15 cellular contexts compared by ENCODE assay signal in genomic region chr2:150046211-150046610, GRCh38.
A peak's percentile ranks its signal among the peaks of the same experiment; 100 is the strongest.
DNase-seq lines count a peak whose midpoint lies in the region; ATAC-seq and TF ChIP-seq lines count a peak whose summit lies in the region.
"Had no signal": no experiment of that assay in that cellular context is flagged by ENCODE, and none has a peak within 500 bp of the region (broad histone marks: within the 10 kb centered on the region; RNA-seq: fewer than 3 reads in every experiment).

No MANE protein-coding gene starts in this region.

- WGBS in sigmoid colon, 2 donors = 75 to 79% methylated on average over 5 of the region's 5 CpGs

- H4K20me1 ChIP-seq in PC-3 (ENCODE audit: low read length) = no peaks in the 10 kb centered on the region

- H2AFZ ChIP-seq in PC-3 (ENCODE audit: low read length) (peak overlapping the region; percentile 64), neuron (ENCODE audit: low read depth, low read length) (peak overlapping the region; percentile 2)

- TF ChIP-seq POLR2A in sigmoid colon (IDR thresholded peaks at IDR 0.05) = no peak

- H3F3A ChIP-seq in PC-3 (ENCODE audit: low read length, unreplicated experiment) = no peaks in the 10 kb centered on the region

- intact Hi-C loops in PC-3 (cut with micrococcal nuclease) (no loop called here), sigmoid colon (cut with DNase I) (no loop called here)

- no peaks in the 10 kb centered on the region for H3K9me3 ChIP-seq in PC-3 (ENCODE audit: low read length)
- no peaks in the 10 kb centered on the region for H3K9me3 ChIP-seq in neuron (ENCODE audit: low read length)
- no peaks in the 10 kb centered on the region for H3K9me3 ChIP-seq in sigmoid colon
- H3K9me3 ChIP-seq: pancreas, tibial artery had no signal

- ATAC-seq in PC-3 (no peak; the same call in 1 of the 2 replicates), GM19463 (IDR thresholded peaks at IDR 0.05; ENCODE audit: unreplicated experiment) (no peak)
- ATAC-seq: activated CD4-positive, alpha-beta T cell treated with anti-CD3 and anti-CD28 coated beads for 36 hours; pancreas; T-cell had no signal

- DNase-seq in AG08396 (ENCODE audit: low spot score) = peak; percentile 11
- peak; percentile 43 for DNase-seq in PC-3
- DNase-seq in epithelial cell of esophagus (ENCODE audit: low read depth) = peak; percentile 70
- no peak for DNase-seq in retina
- no peak for DNase-seq in inferior parietal cortex (ENCODE audit: extremely low spot score)
- DNase-seq in sigmoid colon = no peak
- DNase-seq: activated CD4-positive, alpha-beta T cell treated with anti-CD3 and anti-CD28 coated beads for 36 hours; midbrain; NCI-H1092 treated with DMSO at 0.1 percent for 48 hours; NCI-H345; pancreas; T-cell; tibial artery had no signal

- H3K4me1 ChIP-seq in PC-3 (ENCODE audit: insufficient read depth, low read length) = peaks cover 50% of the 10 kb centered on the region
- H3K4me1 ChIP-seq in neuron (ENCODE audit: insufficient read depth, low read length) = peaks cover 29% of the 10 kb centered on the region
- H3K4me1 ChIP-seq in sigmoid colon = no peaks in the 10 kb centered on the region
- H3K4me1 ChIP-seq: pancreas, tibial artery had no signal

- peak overlapping the region; percentile 66 for H3K4me2 ChIP-seq in PC-3 (ENCODE audit: low read length)

- TF ChIP-seq EP300 in sigmoid colon (IDR thresholded peaks at IDR 0.05) = no peak

- H3K4me3 ChIP-seq in PC-3 (ENCODE audit: low read length) (no peak overlapping the region), epithelial cell of esophagus (ENCODE audit: low read length) (no peak overlapping the region), neuron (ENCODE audit: low read length) (no peak overlapping the region), sigmoid colon (no peak overlapping the region)
- H3K4me3 ChIP-seq: pancreas, tibial artery had no signal

- H3K36me3 ChIP-seq in PC-3 (ENCODE audit: low read depth, low read length) = no peaks in the 10 kb centered on the region
- H3K36me3 ChIP-seq in neuron (ENCODE audit: insufficient read depth, low read length) = no peaks in the 10 kb centered on the region
- H3K36me3 ChIP-seq in sigmoid colon = no peaks in the 10 kb centered on the region
- H3K36me3 ChIP-seq: pancreas, tibial artery had no signal

- H3K27me3 ChIP-seq in PC-3 (ENCODE audit: low read length) (no peaks in the 10 kb centered on the region), neuron (ENCODE audit: insufficient read depth, low read length) (no peaks in the 10 kb centered on the region), sigmoid colon (no peaks in the 10 kb centered on the region)
- H3K27me3 ChIP-seq: pancreas, tibial artery had no signal

- no peaks in the 10 kb centered on the region for H3K79me2 ChIP-seq in PC-3 (ENCODE audit: low read length)

- peak overlapping the region; percentile 6; the same call in 1 of the 2 replicates for H3K9ac ChIP-seq in PC-3 (ENCODE audit: low read length)

- POLR2A ChIA-PET in PC-3 (lab: Charles Lee; ENCODE audit: unreplicated experiment) = interaction anchor here (0.6 kb wide), 1 partner anchor 109 kb away, joined by 3 read pairs; no protein-coding TSS in a partner anchor

- TF ChIP-seq CTCF in PC-3 (conservative IDR thresholded peaks at IDR 0.05; ENCODE audit: low read depth, low read length) (no peak), epithelial cell of esophagus (IDR thresholded peaks at IDR 0.05; ENCODE audit: insufficient read depth, low read depth, low read length, missing control alignments) (no peak), sigmoid colon (IDR thresholded peaks at IDR 0.05) (no peak)

- peak overlapping the region; percentile 50 for H3K27ac ChIP-seq in PC-3 (ENCODE audit: low read length)
- H3K27ac ChIP-seq in sigmoid colon = no peak overlapping the region
- H3K27ac ChIP-seq: pancreas, tibial artery had no signal

- CTCF ChIA-PET in PC-3 (lab: Charles Lee) = no interaction called here

- H3K9me2 ChIP-seq in PC-3 (replicated peaks; ENCODE audit: low read length) = peaks cover 3% of the 10 kb centered on the region; the same call in 1 of the 2 replicates

- no TSS peak for BruUV-seq in PC-3 (replicated peaks; lab: Mats Ljungman, UMichigan)

Comparison
In these comparisons a context has a peak if more than half of its experiments do, and no peak if none do; other contexts are left out.
1. DNase-seq: peak in AG08396 (single experiment), PC-3 (single experiment) and epithelial cell of esophagus (single experiment); none in retina (single experiment), inferior parietal cortex (single experiment) and sigmoid colon (single experiment).